8 cellular contexts compared by ENCODE assay signal in the genomic region with DNA sequence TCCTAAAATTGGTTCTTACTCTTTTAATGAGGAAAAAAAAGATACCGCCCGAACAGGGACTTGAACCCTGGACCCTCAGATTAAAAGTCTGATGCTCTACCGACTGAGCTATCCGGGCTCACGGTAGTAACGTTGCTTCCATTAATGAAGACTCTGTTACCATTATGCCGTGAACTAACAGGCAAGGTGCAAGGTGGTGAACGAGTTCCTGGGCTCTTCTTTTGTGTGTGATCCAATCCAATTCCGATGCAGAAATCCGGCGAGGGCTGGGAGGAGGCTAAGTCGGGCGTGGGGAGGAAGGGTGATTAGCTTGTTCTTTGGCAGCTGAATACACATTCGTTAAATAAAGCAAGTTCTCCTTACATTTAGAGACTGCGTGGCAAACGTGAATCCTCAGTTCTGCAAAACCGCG. TPM values are rescaled to one million over a fixed set of nuclear protein-coding genes. Genes with fewer than 3 reads are reported as not detected.
DNase-seq lines count a peak whose midpoint lies in the region; ATAC-seq and TF ChIP-seq lines count a peak whose summit lies in the region.

No MANE protein-coding gene starts in this region.

- H3K4me2 ChIP-seq in OCI-LY7 (ENCODE audit: low read length) = peak overlapping the region; percentile 99

- H3K9me3 Mint-ChIP-seq in activated T-helper 1 cell treated with anti-CD3 and anti-CD28 coated beads, Interleukin-12 subunit alpha, Interleukin-12 subunit beta, Interleukin-2, Interleukin-4 antibody, amounts not matched to agents 30 ng/mL and 10 ng/mL and 1 ng/mL, durations not matched to agents 14 hours and 24 hours and 36 hours = no peaks in the 10 kb centered on the region
- no peaks in the 10 kb centered on the region for H3K9me3 Mint-ChIP-seq in nephron

- BruUV-seq in OCI-LY7 (replicated peaks; lab: Mats Ljungman, UMichigan) = no TSS peak

- H3K4me1 ChIP-seq in HUES64 (ENCODE audit: insufficient read depth, low read length) = peaks cover 3% of the 10 kb centered on the region; the same call in 1 of the 2 replicates
- H3K4me1 ChIP-seq in OCI-LY7 (ENCODE audit: insufficient read depth, low read length, poor library complexity, severe bottlenecking) = peaks cover 33% of the 10 kb centered on the region
- peaks cover 7 to 34% (median 26%) of the 10 kb centered on the region in 5 donors for H3K4me1 ChIP-seq in subcutaneous abdominal adipose tissue (ENCODE audit: control insufficient read depth in 5 of 5, insufficient read depth in 5 of 5, low read length in 5 of 5)

- H3K27ac Mint-ChIP-seq in activated T-helper 1 cell treated with anti-CD3 and anti-CD28 coated beads, Interleukin-12 subunit alpha, Interleukin-12 subunit beta, Interleukin-2, Interleukin-4 antibody, amounts not matched to agents 30 ng/mL and 10 ng/mL and 1 ng/mL, durations not matched to agents 14 hours and 24 hours and 36 hours = peak overlapping the region; percentile 98
- H3K27ac Mint-ChIP-seq in nephron = peak overlapping the region; percentile 68 to 90 (median 69)

- H3K9ac ChIP-seq in HUES64 (ENCODE audit: low read depth, low read length) (peak overlapping the region; percentile 55), subcutaneous abdominal adipose tissue (ENCODE audit: low read length in 5 of 5) (peak overlapping the region; percentile 59 to 83 (median 78))

- intact Hi-C loops in OCI-LY7 (cut with micrococcal nuclease; ENCODE audit: unreplicated experiment) = loop anchor here (1.0 kb wide), 1 partner anchor 9 kb away; no protein-coding TSS in a partner anchor
- intact Hi-C loops in activated T-helper 1 cell treated with anti-CD3 and anti-CD28 coated beads, Interleukin-12 subunit alpha, Interleukin-12 subunit beta, Interleukin-2, Interleukin-4 antibody, amounts not matched to agents 30 ng/mL and 10 ng/mL and 1 ng/mL, durations not matched to agents 14 hours and 24 hours and 36 hours (cut with micrococcal nuclease) = loop anchor here (1.0 kb wide), 4 partner anchors 9 to 109 kb away; a partner anchor contains a TSS

- H3K79me2 ChIP-seq in OCI-LY7 (ENCODE audit: insufficient read depth, low read depth, low read length) = no peaks in the 10 kb centered on the region

- peak overlapping the region; percentile 92 for H3K4me3 Mint-ChIP-seq in activated T-helper 1 cell treated with anti-CD3 and anti-CD28 coated beads, Interleukin-12 subunit alpha, Interleukin-12 subunit beta, Interleukin-2, Interleukin-4 antibody, amounts not matched to agents 30 ng/mL and 10 ng/mL and 1 ng/mL, durations not matched to agents 14 hours and 24 hours and 36 hours
- peak overlapping the region; percentile 87 to 95 (median 94) for H3K4me3 Mint-ChIP-seq in nephron

- H3K4me3 ChIP-seq in BJ (ENCODE audit: low read depth, low read length) (peak overlapping the region; percentile 82), HUES64 (ENCODE audit: low read length) (peak overlapping the region; percentile 95), OCI-LY7 (ENCODE audit: low read depth, low read length, poor library complexity, severe bottlenecking) (peak overlapping the region; percentile 92), fibroblast of pulmonary artery (replicated peaks; ENCODE audit: low read depth, low read length) (peak overlapping the region; percentile 87), subcutaneous abdominal adipose tissue (ENCODE audit: low read depth in 1 of 5, low read length in 5 of 5) (peak overlapping the region; percentile 88 to 99 (median 97))

- peaks cover 2% of the 10 kb centered on the region for H3K36me3 Mint-ChIP-seq in activated T-helper 1 cell treated with anti-CD3 and anti-CD28 coated beads, Interleukin-12 subunit alpha, Interleukin-12 subunit beta, Interleukin-2, Interleukin-4 antibody, amounts not matched to agents 30 ng/mL and 10 ng/mL and 1 ng/mL, durations not matched to agents 14 hours and 24 hours and 36 hours (ENCODE audit: low read depth)
- H3K36me3 Mint-ChIP-seq in nephron (ENCODE audit: low read depth) = no peaks in the 10 kb centered on the region

- H3K27ac ChIP-seq in HUES64 (ENCODE audit: low read depth, low read length) (no peak overlapping the region), OCI-LY7 (ENCODE audit: low read depth, low read length, poor library complexity, severe bottlenecking) (peak overlapping the region; percentile 66), subcutaneous abdominal adipose tissue (ENCODE audit: low read depth, low read length) (peak overlapping the region; percentile 86)

- DNase-seq in BJ (ENCODE audit: low read depth) (no peak), OCI-LY7 (ENCODE audit: low spot score) (peak; percentile 78), fibroblast of pulmonary artery (ENCODE audit: low read depth) (peak; percentile 81)
- DNase-seq in activated T-helper 1 cell treated with anti-CD3 and anti-CD28 coated beads, Interleukin-12 subunit alpha, Interleukin-12 subunit beta, Interleukin-2, Interleukin-4 antibody, amounts not matched to agents 30 ng/mL and 10 ng/mL and 1 ng/mL, durations not matched to agents 14 hours and 24 hours and 36 hours (ENCODE audit: low spot score) = peak; percentile 66

- H3K4me1 Mint-ChIP-seq in activated T-helper 1 cell treated with anti-CD3 and anti-CD28 coated beads, Interleukin-12 subunit alpha, Interleukin-12 subunit beta, Interleukin-2, Interleukin-4 antibody, amounts not matched to agents 30 ng/mL and 10 ng/mL and 1 ng/mL, durations not matched to agents 14 hours and 24 hours and 36 hours (ENCODE audit: low read depth) = peaks cover 54% of the 10 kb centered on the region
- peaks cover 23% of the 10 kb centered on the region for H3K4me1 Mint-ChIP-seq in nephron

- H3K27me3 ChIP-seq in BJ (ENCODE audit: control insufficient read depth, insufficient read depth, low read length) = no peaks in the 10 kb centered on the region
- H3K27me3 ChIP-seq in HUES64 (ENCODE audit: insufficient read depth, low read length) = no peaks in the 10 kb centered on the region
- H3K27me3 ChIP-seq in subcutaneous abdominal adipose tissue (ENCODE audit: control insufficient read depth in 5 of 5, insufficient read depth in 4 of 5, low read length in 5 of 5) = no peaks in the 10 kb centered on the region

- TF ChIP-seq CTCF in BJ (IDR thresholded peaks at IDR 0.05; ENCODE audit: insufficient read depth, low read depth, low read length) (no peak), OCI-LY7 (conservative IDR thresholded peaks at IDR 0.05; ENCODE audit: low read length) (no peak), fibroblast of pulmonary artery (IDR thresholded peaks at IDR 0.05; ENCODE audit: low read length, missing control alignments) (no peak), nephron (IDR thresholded peaks at IDR 0.05; ENCODE audit: unreplicated experiment in 3 of 3) (no peak)

- CTCF ChIA-PET in BJ (lab: Yijun Ruan, JAX) (interaction anchor here (0.6 to 0.9 kb wide), 3 partner anchors 8 to 1579 kb away, joined by 3 to 4 read pairs (median 3); no protein-coding TSS in a partner anchor), OCI-LY7 (lab: Charles Lee; ENCODE audit: unreplicated experiment) (interaction anchor here (1.1 to 1.3 kb wide), 2 partner anchors 11 to 51 kb away, joined by 4 to 8 read pairs; no protein-coding TSS in a partner anchor)

- peaks cover 10% of the 10 kb centered on the region for H3K27me3 Mint-ChIP-seq in activated T-helper 1 cell treated with anti-CD3 and anti-CD28 coated beads, Interleukin-12 subunit alpha, Interleukin-12 subunit beta, Interleukin-2, Interleukin-4 antibody, amounts not matched to agents 30 ng/mL and 10 ng/mL and 1 ng/mL, durations not matched to agents 14 hours and 24 hours and 36 hours (ENCODE audit: insufficient read depth)
- H3K27me3 Mint-ChIP-seq in nephron (ENCODE audit: low read depth) = peaks cover 14% of the 10 kb centered on the region

- no peaks in the 10 kb centered on the region for H3K9me3 ChIP-seq in HUES64 (ENCODE audit: insufficient read depth, low read depth, low read length)
- no peaks in the 10 kb centered on the region for H3K9me3 ChIP-seq in OCI-LY7 (ENCODE audit: low read length)
- no peaks in the 10 kb centered on the region for H3K9me3 ChIP-seq in subcutaneous abdominal adipose tissue (ENCODE audit: control insufficient read depth in 5 of 5, low read length in 5 of 5)

- H2AFZ ChIP-seq in OCI-LY7 (ENCODE audit: low read length) = peak overlapping the region; percentile 99

- peak; percentile 21 for ATAC-seq in GM19467 (IDR thresholded peaks at IDR 0.05; ENCODE audit: unreplicated experiment)

- no peaks in the 10 kb centered on the region for H3K9me2 ChIP-seq in OCI-LY7 (ENCODE audit: insufficient read depth, low read length)

- POLR2A ChIA-PET in BJ (lab: Charles Lee) (no interaction called here), OCI-LY7 (lab: Charles Lee) (interaction anchor here (0.8 to 1.5 kb wide), 5 partner anchors 10 to 111 kb away, joined by 3 to 8 read pairs (median 5); no protein-coding TSS in a partner anchor)

- no peaks in the 10 kb centered on the region for H4K20me1 ChIP-seq in OCI-LY7 (ENCODE audit: insufficient read depth, low read length)

- no peaks in the 10 kb centered on the region for H3K36me3 ChIP-seq in BJ (ENCODE audit: control insufficient read depth, insufficient read depth, low read length)
- no peaks in the 10 kb centered on the region for H3K36me3 ChIP-seq in HUES64 (ENCODE audit: insufficient read depth, low read length)
- no peaks in the 10 kb centered on the region for H3K36me3 ChIP-seq in OCI-LY7 (ENCODE audit: insufficient read depth, low read length)
- H3K36me3 ChIP-seq in subcutaneous abdominal adipose tissue (ENCODE audit: control insufficient read depth in 5 of 5, insufficient read depth in 5 of 5, low read length in 5 of 5) = no peaks in the 10 kb centered on the region

- WGBS in HUES64 = under 1% methylated on average over 18 of the region's 18 CpGs

RNA-seq across cellular contexts. Expression of a gene that starts 49.0 kb away (rescaled TPM):
- not detected in 2 replicates for polyA plus RNA-seq in BJ (2011; rRNA removed)
- not detected in 2 replicates for polyA minus RNA-seq in BJ (2011; rRNA and poly(A)+ RNA removed)
- polyA plus RNA-seq in HUES64 (2013, experiment 1 of 2) = not detected
- polyA plus RNA-seq in HUES64 (2013, experiment 2 of 2) = not detected
- total RNA-seq in OCI-LY7 (2014; rRNA removed; shearing (Covaris generic)) = not detected in 2 replicates
- total RNA-seq in OCI-LY7 (2022) = not detected in 2 replicates
- total RNA-seq in activated T-helper 1 cell treated with anti-CD3 and anti-CD28 coated beads, Interleukin-12 subunit alpha, Interleukin-12 subunit beta, Interleukin-2, Interleukin-4 antibody, amounts not matched to agents 30 ng/mL and 10 ng/mL and 1 ng/mL, durations not matched to agents 14 hours and 24 hours and 36 hours = not detected in 2 replicates

RNA-seq across cellular contexts. Expression of a gene that starts 55.3 kb away (rescaled TPM):
- polyA plus RNA-seq in BJ (2011; rRNA removed) = 10.0 and 16.1 TPM in 2 replicates
- polyA minus RNA-seq in BJ (2011; rRNA and poly(A)+ RNA removed) = 12.5 and 17.4 TPM in 2 replicates
- 23.9 TPM for polyA plus RNA-seq in HUES64 (2013, experiment 1 of 2)
- 23.4 TPM for polyA plus RNA-seq in HUES64 (2013, experiment 2 of 2)
- total RNA-seq in OCI-LY7 (2014; rRNA removed; shearing (Covaris generic)) = 16.9 and 19.2 TPM in 2 replicates
- total RNA-seq in OCI-LY7 (2022) = 44.6 and 44.7 TPM in 2 replicates
- total RNA-seq in activated T-helper 1 cell treated with anti-CD3 and anti-CD28 coated beads, Interleukin-12 subunit alpha, Interleukin-12 subunit beta, Interleukin-2, Interleukin-4 antibody, amounts not matched to agents 30 ng/mL and 10 ng/mL and 1 ng/mL, durations not matched to agents 14 hours and 24 hours and 36 hours = 40.5 and 41.7 TPM in 2 replicates

RNA-seq across cellular contexts. Expression of a gene that starts 56.9 kb away (rescaled TPM):
- not detected in 2 replicates for polyA plus RNA-seq in BJ (2011; rRNA removed)
- not detected in 2 replicates for polyA minus RNA-seq in BJ (2011; rRNA and poly(A)+ RNA removed)
- not detected for polyA plus RNA-seq in HUES64 (2013, experiment 1 of 2)
- not detected for polyA plus RNA-seq in HUES64 (2013, experiment 2 of 2)
- not detected in 2 replicates for total RNA-seq in OCI-LY7 (2014; rRNA removed; shearing (Covaris generic))
- total RNA-seq in OCI-LY7 (2022) = not detected in 2 replicates
- not detected in 2 replicates for total RNA-seq in activated T-helper 1 cell treated with anti-CD3 and anti-CD28 coated beads, Interleukin-12 subunit alpha, Interleukin-12 subunit beta, Interleukin-2, Interleukin-4 antibody, amounts not matched to agents 30 ng/mL and 10 ng/mL and 1 ng/mL, durations not matched to agents 14 hours and 24 hours and 36 hours
